Comparison of ENCODE assay signal across 8 cellular contexts in genomic region chr9:91036826-91037510, GRCh38.
DNase-seq lines count a peak whose midpoint lies in the region; ATAC-seq and TF ChIP-seq lines count a peak whose summit lies in the region.

No MANE protein-coding gene starts in this region.

- no peaks in the 10 kb centered on the region for H3K79me2 ChIP-seq in HCT116 (ENCODE audit: insufficient read depth, low read length)

- TF ChIP-seq POLR2A in HCT116 (IDR thresholded peaks at IDR 0.05; ENCODE audit: borderline replicate concordance, extremely low read depth, insufficient read depth, insufficient read length): no peak

- peak; percentile 90 for ATAC-seq in HCT116
- peak; percentile 64 for ATAC-seq in memory B cell (ENCODE audit: low read depth)
- ATAC-seq in GM19395 (IDR thresholded peaks at IDR 0.05; ENCODE audit: unreplicated experiment): no peak

- intact Hi-C loops in HCT116 (cut with micrococcal nuclease): loop anchor here (1.0 to 5.0 kb wide), 5 partner anchors 122 to 644 kb away; no protein-coding TSS in a partner anchor

- peaks cover 65% of the 10 kb centered on the region for H3K4me1 Mint-ChIP-seq in activated CD4-positive, alpha-beta memory T cell treated with anti-CD3 and anti-CD28 coated beads, Interleukin-2, amount 10 ng/mL, durations not matched to agents 7 days and 5 days
- H3K4me1 Mint-ChIP-seq in memory B cell: peaks cover 26% of the 10 kb centered on the region

- peak overlapping the region; percentile 86 for H2AFZ ChIP-seq in HCT116 (ENCODE audit: low read depth, low read length, poor library complexity, severe bottlenecking)

- H3K36me3 Mint-ChIP-seq in activated CD4-positive, alpha-beta memory T cell treated with anti-CD3 and anti-CD28 coated beads, Interleukin-2, amount 10 ng/mL, durations not matched to agents 7 days and 5 days (ENCODE audit: low read depth): peaks cover 4% of the 10 kb centered on the region
- no peaks in the 10 kb centered on the region for H3K36me3 Mint-ChIP-seq in memory B cell

- peak overlapping the region; percentile 68 for H3K4me2 ChIP-seq in HCT116 (ENCODE audit: low read length)

- H3K9me3 Mint-ChIP-seq in activated CD4-positive, alpha-beta memory T cell treated with anti-CD3 and anti-CD28 coated beads, Interleukin-2, amount 10 ng/mL, durations not matched to agents 7 days and 5 days: no peaks in the 10 kb centered on the region
- no peaks in the 10 kb centered on the region for H3K9me3 Mint-ChIP-seq in memory B cell

- CTCF ChIA-PET in HCT116 (lab: Charles Lee): interaction anchor here (0.6 to 2.4 kb wide), 5 partner anchors 122 to 396 kb away, joined by 3 to 12 read pairs (median 3); no protein-coding TSS in a partner anchor
- CTCF ChIA-PET in activated CD4-positive, alpha-beta memory T cell treated with anti-CD3 and anti-CD28 coated beads, Interleukin-2, amount 10 ng/mL, durations not matched to agents 7 days and 5 days (lab: Charles Lee): interaction anchor here (0.8 to 3.5 kb wide), 18 partner anchors 10 to 396 kb away, joined by 3 to 36 read pairs (median 5); no protein-coding TSS in a partner anchor

- no peaks in the 10 kb centered on the region for H3K36me3 ChIP-seq in HCT116 (ENCODE audit: control insufficient read depth in 1 of 2, insufficient read depth in 2 of 2, low read length in 2 of 2)

- no peaks in the 10 kb centered on the region for H4K20me1 ChIP-seq in HCT116 (ENCODE audit: insufficient read depth)

- BruUV-seq in HCT116 (replicated peaks; lab: Mats Ljungman, UMichigan): no TSS peak

- H3K27me3 ChIP-seq in HCT116 (ENCODE audit: insufficient read depth, low read length): no peaks in the 10 kb centered on the region

- TF ChIP-seq RAD21 in HCT116 (IDR thresholded peaks at IDR 0.05; ENCODE audit: low read depth): peak; percentile 94

- H3K27ac Mint-ChIP-seq in activated CD4-positive, alpha-beta memory T cell treated with anti-CD3 and anti-CD28 coated beads, Interleukin-2, amount 10 ng/mL, durations not matched to agents 7 days and 5 days: peak overlapping the region; percentile 74
- no peak overlapping the region for H3K27ac Mint-ChIP-seq in memory B cell

- peak; percentile 82 to 87 for DNase-seq in AML-193 (lab: John Stamatoyannopoulos, UW)
- peak; percentile 47 for DNase-seq in HCT116 (ENCODE audit: low read depth, low spot score)
- peak; percentile 51 for DNase-seq in NCI-H524 treated with DMSO at 0.1 percent for 48 hours (lab: John Stamatoyannopoulos, UW)
- peak; percentile 85 for DNase-seq in activated CD4-positive, alpha-beta memory T cell treated with anti-CD3 and anti-CD28 coated beads, Interleukin-2, amount 10 ng/mL, durations not matched to agents 7 days and 5 days
- peak; percentile 11 for DNase-seq in effector CD4-positive, alpha-beta T cell
- peak in 1 of 2 donors; percentile 32 for DNase-seq in memory B cell (ENCODE audit: low spot score in 2 of 2)
- peak; percentile 17 to 32 (median 29) for DNase-seq in stimulated activated CD4-positive, alpha-beta T cell treated with anti-CD3 and anti-CD28 coated beads, TNF-alpha, amount 100 ng/mL, for 4 hours (ENCODE audit: low read depth in 3 of 3)

- RAD21 ChIA-PET in HCT116 (lab: Charles Lee; ENCODE audit: low non-redundant PET in 1 of 2, low total read pairs in 2 of 2, uncharacterized antibody in 2 of 2, unreplicated experiment in 2 of 2): interaction anchor here (0.6 to 1.4 kb wide), 6 partner anchors 199 to 639 kb away, joined by 3 to 6 read pairs (median 4); partner anchors contain the start of gene NFIL3 (in 1 of the 2)

- TF ChIP-seq CTCF in HCT116 (IDR thresholded peaks at IDR 0.05 in 2 of 3, conservative IDR thresholded peaks at IDR 0.05 in 1 of 3; ENCODE audit: borderline replicate concordance in 1 of 3, insufficient read depth in 1 of 3, low read depth in 2 of 3, low read length in 2 of 3): peak; percentile 56 to 61 (median 60); a peak in 5 of 6 replicates

- no peaks in the 10 kb centered on the region for H3K9me3 ChIP-seq in HCT116 (ENCODE audit: control insufficient read depth in 1 of 2, insufficient read depth in 1 of 2, low read depth in 1 of 2, low read length in 2 of 2)

- POLR2A ChIA-PET in HCT116 (lab: Charles Lee): interaction anchor here (0.6 kb wide), 1 partner anchor 361 kb away, joined by 3 read pairs; no protein-coding TSS in a partner anchor
- POLR2A ChIA-PET in activated CD4-positive, alpha-beta memory T cell treated with anti-CD3 and anti-CD28 coated beads, Interleukin-2, amount 10 ng/mL, durations not matched to agents 7 days and 5 days (lab: Charles Lee): interaction anchor here (0.8 to 5.4 kb wide), 17 partner anchors 25 to 397 kb away, joined by 3 to 61 read pairs (median 5); partner anchors contain the start of gene NFIL3

- H3K4me3 ChIP-seq in HCT116 (replicated peaks in 1 of 2; ENCODE audit: low read depth in 1 of 2, low read length in 2 of 2): no peak overlapping the region

- no peaks in the 10 kb centered on the region for H3K27me3 Mint-ChIP-seq in activated CD4-positive, alpha-beta memory T cell treated with anti-CD3 and anti-CD28 coated beads, Interleukin-2, amount 10 ng/mL, durations not matched to agents 7 days and 5 days
- H3K27me3 Mint-ChIP-seq in memory B cell: peaks cover 3% of the 10 kb centered on the region

- peak overlapping the region; percentile 31 for H3K4me3 Mint-ChIP-seq in activated CD4-positive, alpha-beta memory T cell treated with anti-CD3 and anti-CD28 coated beads, Interleukin-2, amount 10 ng/mL, durations not matched to agents 7 days and 5 days
- H3K4me3 Mint-ChIP-seq in memory B cell: peak overlapping the region; percentile 59

- H3K4me1 ChIP-seq in HCT116 (ENCODE audit: control insufficient read depth in 1 of 2, insufficient read depth in 2 of 2, low read length in 2 of 2): peaks cover 21 to 29% of the 10 kb centered on the region in 2 experiments

- H3K27ac ChIP-seq in HCT116 (ENCODE audit: low read depth, low read length): peak overlapping the region; percentile 73

- H3K9me2 ChIP-seq in HCT116 (ENCODE audit: insufficient read depth): no peaks in the 10 kb centered on the region

- no peak overlapping the region for H3K9ac ChIP-seq in HCT116 (ENCODE audit: low read length)

TF ChIP-seq in HCT116, 20 proteins besides CTCF, POLR2A, EP300 and RAD21:
- TF ChIP-seq ZNF274 (IDR thresholded peaks at IDR 0.05; ENCODE audit: low read depth, low read length) (no peak), YY1 (IDR thresholded peaks at IDR 0.05; ENCODE audit: extremely low read depth, insufficient replicate concordance, low read depth, low read length) (peak; percentile 30), CBX3 (IDR thresholded peaks at IDR 0.05; ENCODE audit: low read depth) (0 out of 2 replicates have a peak, but pooled peaks have one; percentile 32), EZH2 (IDR thresholded peaks at IDR 0.05) (no peak), REST (IDR thresholded peaks at IDR 0.05; ENCODE audit: low read depth) (no peak)
